10 cellular contexts compared by ENCODE assay signal in the genomic region with DNA sequence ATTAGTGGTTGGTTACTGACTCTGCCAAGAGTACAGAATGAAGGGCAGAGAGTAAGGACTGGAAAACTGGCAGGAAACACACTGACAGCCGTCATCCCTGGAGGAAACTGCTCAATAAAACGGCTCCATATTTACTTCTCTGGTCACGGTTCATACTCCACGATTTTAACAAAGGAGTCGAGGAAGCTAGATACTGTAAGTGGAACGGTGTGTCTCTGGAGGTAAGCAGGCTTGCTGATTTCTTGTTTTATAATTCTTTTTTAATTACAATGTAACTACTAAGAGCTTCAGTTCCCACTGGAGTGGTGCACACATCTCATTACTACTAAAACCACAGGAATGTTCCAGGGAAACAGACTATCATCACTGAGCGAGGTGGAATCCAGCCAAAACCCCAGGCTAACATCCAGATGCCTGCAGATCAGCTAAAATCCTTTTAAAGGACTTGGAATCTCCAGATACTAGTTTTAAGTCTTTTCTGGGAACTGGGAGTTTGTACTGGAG. TPM values are rescaled to one million over a fixed set of nuclear protein-coding genes. Genes with fewer than 3 reads are reported as not detected.
DNase-seq lines count a peak whose midpoint lies in the region; ATAC-seq, FAIRE-seq and TF ChIP-seq lines count a peak whose summit lies in the region.
"Had no signal": no experiment of that assay in that cellular context is flagged by ENCODE, and none has a peak within 500 bp of the region (broad histone marks: within the 10 kb centered on the region; RNA-seq: fewer than 3 reads in every experiment).

No MANE protein-coding gene starts in this region.

- TF ChIP-seq CTCF in bronchial epithelial cell (IDR thresholded peaks at IDR 0.05; ENCODE audit: insufficient read depth, low read length, severe bottlenecking) (no peak), right lobe of liver (IDR thresholded peaks at IDR 0.05) (no peak), upper lobe of left lung (IDR thresholded peaks at IDR 0.05) (no peak), GM23338 (conservative IDR thresholded peaks at IDR 0.05; ENCODE audit: low read depth in 2 of 2) (no peak)

- no peaks in the 10 kb centered on the region for H3K4me1 Mint-ChIP-seq in GM23338

- H3K27ac Mint-ChIP-seq in GM23338: no peak overlapping the region
- H3K27ac Mint-ChIP-seq: natural killer cell had no signal

- DNase-seq in NCI-H1092 treated with DMSO at 0.1 percent for 48 hours (lab: John Stamatoyannopoulos, UW): peak; percentile 4
- no peak for DNase-seq in NCI-H1092 (lab: John Stamatoyannopoulos, UW)
- peak; percentile 83 for DNase-seq in bronchial epithelial cell (ENCODE audit: low read depth)
- no peak for DNase-seq in right lobe of liver
- peak in 1 of 2 donors; percentile 74 for DNase-seq in upper lobe of left lung
- no peak for DNase-seq in GM23338 (ENCODE audit: low spot score)
- DNase-seq in NCI-H1436 treated with DMSO at 0.1 percent for 48 hours (lab: John Stamatoyannopoulos, UW): no peak
- DNase-seq in SHP77 treated with DMSO at 0.1 percent for 48 hours (lab: John Stamatoyannopoulos, UW): no peak
- DNase-seq: natural killer cell had no signal

- H3K4me3 ChIP-seq in bronchial epithelial cell (ENCODE audit: low read depth, low read length) (no peak overlapping the region), right lobe of liver (no peak overlapping the region), upper lobe of left lung (no peak overlapping the region), GM23338 (no peak overlapping the region)

- ATAC-seq in right lobe of liver (peak in 1 of 4 donors; percentile 3), upper lobe of left lung (ENCODE audit: low FRiP score in 2 of 2) (peak; percentile 24 to 61), GM23338 (no peak)
- ATAC-seq: natural killer cell had no signal

- no peak overlapping the region for H3K4me3 Mint-ChIP-seq in GM23338
- H3K4me3 Mint-ChIP-seq: natural killer cell had no signal

- H2AFZ ChIP-seq in GM23338: no peak overlapping the region

- 24% methylated on average over 7 of the region's 7 CpGs for whole genome bisulfite sequencing in right lobe of liver (ENCODE audit: insufficient coverage, low coverage, low lambda C conversion rate, missing lambda C conversion rate)
- 25 to 34% methylated on average over 7 of the region's 7 CpGs for WGBS in upper lobe of left lung, 2 donors

- intact Hi-C loops in right lobe of liver (cut with DNase I): loop anchor here (5.0 to 10.0 kb wide), 2 partner anchors 52 to 115 kb away; no protein-coding TSS in a partner anchor

- H3F3A ChIP-seq in GM23338 (replicated peaks; ENCODE audit: low read depth): 0 out of 2 replicates have a peak, but pooled peaks cover 3% of the 10 kb centered on the region

- H3K9me2 ChIP-seq in GM23338 (ENCODE audit: insufficient read depth): no peaks in the 10 kb centered on the region

- no peaks in the 10 kb centered on the region; the same call in 2 of the 3 replicates for H3K9me3 Mint-ChIP-seq in GM23338
- H3K9me3 Mint-ChIP-seq: natural killer cell had no signal

- peaks cover 0 to 13% (median 7%) of the 10 kb centered on the region in 4 donors for H3K4me1 ChIP-seq in right lobe of liver
- peaks cover 42 to 70% (median 52%) of the 10 kb centered on the region in 4 donors for H3K4me1 ChIP-seq in upper lobe of left lung
- H3K4me1 ChIP-seq in GM23338 (ENCODE audit: insufficient read depth): no peaks in the 10 kb centered on the region

- TF ChIP-seq EP300 in upper lobe of left lung (IDR thresholded peaks at IDR 0.05): peak in 2 of 4 donors; percentile 27 to 69

- H3K79me2 ChIP-seq in GM23338 (replicated peaks; ENCODE audit: insufficient read depth): no peaks in the 10 kb centered on the region

- FAIRE-seq in bronchial epithelial cell (lab: Jason Lieb, UNC): no peak

- peak overlapping the region; percentile 31 to 55 (median 32) for H3K27ac ChIP-seq in right lobe of liver
- H3K27ac ChIP-seq in upper lobe of left lung: peak overlapping the region; percentile 95 to 98 (median 96)
- H3K27ac ChIP-seq in GM23338 (ENCODE audit: low read depth): no peak overlapping the region
- H3K27ac ChIP-seq: 22Rv1 had no signal

- H3K27me3 ChIP-seq in bronchial epithelial cell (ENCODE audit: control insufficient read depth, insufficient read depth, low read length) (no peaks in the 10 kb centered on the region), right lobe of liver (no peaks in the 10 kb centered on the region), upper lobe of left lung (no peaks in the 10 kb centered on the region), GM23338 (ENCODE audit: insufficient read depth) (no peaks in the 10 kb centered on the region)

- H3K4me2 ChIP-seq in GM23338: no peak overlapping the region

- TF ChIP-seq POLR2A in right lobe of liver (IDR thresholded peaks at IDR 0.05): no peak
- no peak for TF ChIP-seq POLR2A in upper lobe of left lung (IDR thresholded peaks at IDR 0.05)

- peaks cover 20% of the 10 kb centered on the region for H3K27me3 Mint-ChIP-seq in GM23338 (ENCODE audit: insufficient read depth, low read depth, poor library complexity)

- no peaks in the 10 kb centered on the region; the same call in 1 of the 2 replicates for H4K20me1 ChIP-seq in GM23338 (replicated peaks; ENCODE audit: insufficient read depth)

- peaks cover 73% of the 10 kb centered on the region for H3K36me3 Mint-ChIP-seq in GM23338 (ENCODE audit: low read depth)

- H3K36me3 ChIP-seq in bronchial epithelial cell (ENCODE audit: control insufficient read depth, insufficient read depth, low read length) (peaks cover 22% of the 10 kb centered on the region), right lobe of liver (peaks cover 0 to 43% (median 24%) of the 10 kb centered on the region in 4 donors), upper lobe of left lung (peaks cover 0 to 15% (median 9%) of the 10 kb centered on the region in 4 donors), GM23338 (ENCODE audit: insufficient read depth) (peaks cover 32% of the 10 kb centered on the region)

- H3K9me3 ChIP-seq in right lobe of liver (no peaks in the 10 kb centered on the region), upper lobe of left lung (no peaks in the 10 kb centered on the region)

TF ChIP-seq in GM23338, 12 proteins besides CTCF, POLR2A, EP300 and RAD21:
- no peak for TF ChIP-seq CREB1 (CRISPR knock-in tag; IDR thresholded peaks at IDR 0.05; ENCODE audit: low read depth)
- TF ChIP-seq EZH2phosphoT487 (IDR thresholded peaks at IDR 0.05; ENCODE audit: unreplicated experiment): no peak

RNA-seq across cellular contexts. Expression of gene SERPINF1, which starts 17.8 kb away (rescaled TPM):
- total RNA-seq in bronchial epithelial cell: 51.3 and 112 TPM in 2 replicates
- 1,000 to 10,000 TPM in 2 of 6 experiments, 100 to 1,000 TPM in 4; 621 to 1,110 (median 800) TPM for total RNA-seq in right lobe of liver
- 100 to 1,000 TPM in 4 of 6 donors, 10 to 100 TPM in 2; 69.8 to 235 (median 114) TPM for total RNA-seq in upper lobe of left lung
- total RNA-seq in GM23338 (2014; rRNA removed; shearing (Covaris generic)): 40.7 and 41.4 TPM in 2 replicates
- 22.1 and 24.4 TPM in 2 replicates for polyA plus RNA-seq in GM23338 (2016; fragmentation: Nextera tagmentation; extraction: Ambion mirVana)

RNA-seq across cellular contexts. Expression of gene SERPINF2, which starts 37.0 kb away (rescaled TPM):
- total RNA-seq in bronchial epithelial cell (0.79 and 1.5 TPM in 2 replicates), right lobe of liver (1,000 to 10,000 TPM; 1,040 to 1,391 (median 1,137) TPM), upper lobe of left lung (10 to 100 TPM in 5 of 6 donors, 1 to 10 TPM in 1; 4.6 to 48.2 (median 24.6) TPM)
- 0.47 and 0.66 TPM in 2 replicates for total RNA-seq in GM23338 (2014; rRNA removed; shearing (Covaris generic))
- polyA plus RNA-seq in GM23338 (2016; fragmentation: Nextera tagmentation; extraction: Ambion mirVana): 1.2 and 1.5 TPM in 2 replicates

RNA-seq across cellular contexts. Expression of gene SMYD4, which starts 50.1 kb away (rescaled TPM):
- total RNA-seq in bronchial epithelial cell (7.9 and 10.4 TPM in 2 replicates), right lobe of liver (1 to 10 TPM; 4.6 to 6.7 (median 6.0) TPM), upper lobe of left lung (10 to 100 TPM in 5 of 6 donors, 1 to 10 TPM in 1; 9.1 to 28.3 (median 17.3) TPM)
- total RNA-seq in GM23338 (2014; rRNA removed; shearing (Covaris generic)): 18.4 and 21.9 TPM in 2 replicates
- 14.8 and 17.0 TPM in 2 replicates for polyA plus RNA-seq in GM23338 (2016; fragmentation: Nextera tagmentation; extraction: Ambion mirVana)

RNA-seq across cellular contexts. Expression of gene RPA1, which starts 50.2 kb away (rescaled TPM):
- 33.2 and 36.9 TPM in 2 replicates for total RNA-seq in bronchial epithelial cell
- 10 to 100 TPM; 10.9 to 35.5 (median 29.2) TPM for total RNA-seq in right lobe of liver
- total RNA-seq in upper lobe of left lung: 10 to 100 TPM; 14.1 to 82.3 (median 24.8) TPM
- total RNA-seq in GM23338 (2014; rRNA removed; shearing (Covaris generic)): 42.5 and 52.1 TPM in 2 replicates
- polyA plus RNA-seq in GM23338 (2016; fragmentation: Nextera tagmentation; extraction: Ambion mirVana): 26.7 and 33.7 TPM in 2 replicates

RNA-seq across cellular contexts. Expression of gene WDR81, which starts 55.1 kb away (rescaled TPM):
- total RNA-seq in bronchial epithelial cell: 13.8 and 21.6 TPM in 2 replicates
- total RNA-seq in right lobe of liver: 10 to 100 TPM; 23.0 to 27.2 (median 23.9) TPM
- total RNA-seq in upper lobe of left lung: 100 to 1,000 TPM in 2 of 6 donors, 10 to 100 TPM in 4; 47.4 to 162 (median 60.8) TPM
- total RNA-seq in GM23338 (2014; rRNA removed; shearing (Covaris generic)): 14.5 and 17.6 TPM in 2 replicates
- polyA plus RNA-seq in GM23338 (2016; fragmentation: Nextera tagmentation; extraction: Ambion mirVana): 3.5 and 3.7 TPM in 2 replicates

Comparison
In these comparisons a context has a peak if more than half of its experiments do, and no peak if none do; other contexts are left out.
1. DNase-seq: peak in NCI-H1092 treated with DMSO at 0.1 percent for 48 hours (single experiment) and bronchial epithelial cell (single experiment); none in NCI-H1092 (single experiment), right lobe of liver (0 of 3), GM23338 (single experiment), NCI-H1436 treated with DMSO at 0.1 percent for 48 hours (single experiment) and SHP77 treated with DMSO at 0.1 percent for 48 hours (single experiment).
2. RNA of gene SERPINF2, which starts 37.0 kb away (total RNA-seq): 1,040 to 1,391 TPM in right lobe of liver; 4.6 to 48.2 TPM in upper lobe of left lung, 0.79 to 1.5 TPM in bronchial epithelial cell and 0.47 to 0.66 TPM in GM23338; every median in the first group is over 10 times any median in the second.